Comparison of ENCODE assay signal across 14 cellular contexts in genomic region chr7:107996072-107996824, GRCh38. TPM values are rescaled to one million over a fixed set of nuclear protein-coding genes. Genes with fewer than 3 reads are reported as not detected.
DNase-seq lines count a peak whose midpoint lies in the region; TF ChIP-seq lines count a peak whose summit lies in the region.
"Had no signal": no experiment of that assay in that cellular context is flagged by ENCODE, and none has a peak within 500 bp of the region (broad histone marks: within the 10 kb centered on the region; RNA-seq: fewer than 3 reads in every experiment).

No MANE protein-coding gene starts in this region.

- H3K4me3 Mint-ChIP-seq in osteocyte (ENCODE audit: unreplicated experiment): peak overlapping the region; percentile 52
- H3K4me3 Mint-ChIP-seq: activated naive CD8-positive, alpha-beta T cell treated with anti-CD3 and anti-CD28 coated beads, Interleukin-2, amount 50 U/mL, for 24 hours; CD4-positive, alpha-beta T cell; stimulated activated naive B cell treated with anti-CD40 and anti-IgM and Interleukin-4, amounts not matched to agents 10 μg/mL and 1 μg/mL and 100 μg/mL, for 72 hours; T-helper 17 cell had no signal

- no peak for TF ChIP-seq CTCF in osteocyte (IDR thresholded peaks at IDR 0.05)

- no peaks in the 10 kb centered on the region for H3K9me3 Mint-ChIP-seq in osteocyte (ENCODE audit: unreplicated experiment)
- H3K9me3 Mint-ChIP-seq: activated naive CD8-positive, alpha-beta T cell treated with anti-CD3 and anti-CD28 coated beads, Interleukin-2, amount 50 U/mL, for 24 hours; CD4-positive, alpha-beta T cell; stimulated activated naive B cell treated with anti-CD40 and anti-IgM and Interleukin-4, amounts not matched to agents 10 μg/mL and 1 μg/mL and 100 μg/mL, for 72 hours had no signal

- H3K36me3 Mint-ChIP-seq in osteocyte (ENCODE audit: unreplicated experiment): peaks cover 67% of the 10 kb centered on the region
- H3K36me3 Mint-ChIP-seq: stimulated activated naive B cell treated with anti-CD40 and anti-IgM and Interleukin-4, amounts not matched to agents 10 μg/mL and 1 μg/mL and 100 μg/mL, for 72 hours had no signal

- H3K27me3 Mint-ChIP-seq in osteocyte (ENCODE audit: unreplicated experiment): no peaks in the 10 kb centered on the region

- H3K27ac Mint-ChIP-seq in osteocyte (ENCODE audit: unreplicated experiment): peak overlapping the region; percentile 90
- H3K27ac Mint-ChIP-seq: activated naive CD8-positive, alpha-beta T cell treated with anti-CD3 and anti-CD28 coated beads, Interleukin-2, amount 50 U/mL, for 24 hours; CD4-positive, alpha-beta T cell; stimulated activated naive B cell treated with anti-CD40 and anti-IgM and Interleukin-4, amounts not matched to agents 10 μg/mL and 1 μg/mL and 100 μg/mL, for 72 hours; T-helper 17 cell had no signal

- peaks cover 84% of the 10 kb centered on the region for H3K4me1 Mint-ChIP-seq in osteocyte (ENCODE audit: unreplicated experiment)
- H3K4me1 Mint-ChIP-seq: T-helper 17 cell had no signal

- peak; percentile 84 for DNase-seq in EH (ENCODE audit: low read depth)
- DNase-seq in RPMI7951 (ENCODE audit: low read depth): peak; percentile 70
- peak; percentile 34 for DNase-seq in fibroblast of gingiva (ENCODE audit: low read depth)
- DNase-seq in osteocyte (ENCODE audit: extremely low spot score, unreplicated experiment): no peak
- DNase-seq in activated gamma-delta T cell treated with Interleukin-2 at 50 U/mL for 16 hours: no peak
- DNase-seq in SKM-1 (lab: John Stamatoyannopoulos, UW; ENCODE audit: unreplicated experiment): no peak
- DNase-seq in AML-193 (lab: John Stamatoyannopoulos, UW): no peak
- DNase-seq in middle frontal gyrus (ENCODE audit: extremely low spot score, low spot score): no peak
- DNase-seq: activated naive CD8-positive, alpha-beta T cell treated with anti-CD3 and anti-CD28 coated beads, Interleukin-2, amount 50 U/mL, for 24 hours; CD4-positive, alpha-beta T cell; erythroblast; NCI-H774; stimulated activated naive B cell treated with anti-CD40 and anti-IgM and Interleukin-4, amounts not matched to agents 10 μg/mL and 1 μg/mL and 100 μg/mL, for 72 hours; T-helper 17 cell had no signal

RNA-seq across cellular contexts. Expression of gene LAMB1, which starts 6.7 kb away (rescaled TPM):
- 147 and 157 TPM in 2 replicates for total RNA-seq in RPMI7951 (2014; rRNA removed; shearing (Covaris generic))
- total RNA-seq in osteocyte: 952 and 1,014 TPM in 2 replicates
- total RNA-seq: CD4-positive, alpha-beta T cell; T-helper 17 cell had no signal

Comparison
In these comparisons a context has a peak if more than half of its experiments do, and no peak if none do; other contexts are left out.
1. DNase-seq: peak in EH (single experiment), RPMI7951 (single experiment) and fibroblast of gingiva (single experiment); none in osteocyte (single experiment), activated gamma-delta T cell treated with Interleukin-2 at 50 U/mL for 16 hours (single experiment), SKM-1 (single experiment), AML-193 (0 of 2) and middle frontal gyrus (single experiment).